In genomic region chr1:237145379-237145778, GRCh38 we compare ENCODE assay signal across 12 cellular contexts.
"Had no signal": no experiment of that assay in that cellular context is flagged by ENCODE, and none has a peak within 500 bp of the region (broad histone marks: within the 10 kb centered on the region; RNA-seq: fewer than 3 reads in every experiment).

No MANE protein-coding gene starts in this region.

- H3K27me3 ChIP-seq: body of pancreas had no signal

- H3K9me3 ChIP-seq: body of pancreas, psoas muscle, SK-N-SH had no signal

- ATAC-seq: activated CD4-positive, CD25-positive, alpha-beta regulatory T cell treated with anti-CD3 and anti-CD28 coated beads, Interleukin-2, amount 50 U/mL, for 24 hours; body of pancreas; left lobe of liver; psoas muscle; stimulated activated memory B cell treated with anti-CD40 and anti-IgM and Interleukin-4, amounts not matched to agents 10 μg/mL and 1 μg/mL and 100 μg/mL, for 72 hours; T-cell had no signal

- H3K27ac ChIP-seq: body of pancreas, psoas muscle had no signal

- DNase-seq: activated naive CD8-positive, alpha-beta T cell treated with anti-CD3 and anti-CD28 coated beads for 36 hours; body of pancreas; effector memory CD4-positive, alpha-beta T cell; foreskin melanocyte; mesendoderm; psoas muscle; SK-N-SH; T-cell; T1000 had no signal

- H3K4me1 ChIP-seq: body of pancreas, psoas muscle had no signal

- H3K4me3 ChIP-seq: body of pancreas, psoas muscle had no signal
